Comparison of ENCODE assay signal across 8 cellular contexts in the genomic region with DNA sequence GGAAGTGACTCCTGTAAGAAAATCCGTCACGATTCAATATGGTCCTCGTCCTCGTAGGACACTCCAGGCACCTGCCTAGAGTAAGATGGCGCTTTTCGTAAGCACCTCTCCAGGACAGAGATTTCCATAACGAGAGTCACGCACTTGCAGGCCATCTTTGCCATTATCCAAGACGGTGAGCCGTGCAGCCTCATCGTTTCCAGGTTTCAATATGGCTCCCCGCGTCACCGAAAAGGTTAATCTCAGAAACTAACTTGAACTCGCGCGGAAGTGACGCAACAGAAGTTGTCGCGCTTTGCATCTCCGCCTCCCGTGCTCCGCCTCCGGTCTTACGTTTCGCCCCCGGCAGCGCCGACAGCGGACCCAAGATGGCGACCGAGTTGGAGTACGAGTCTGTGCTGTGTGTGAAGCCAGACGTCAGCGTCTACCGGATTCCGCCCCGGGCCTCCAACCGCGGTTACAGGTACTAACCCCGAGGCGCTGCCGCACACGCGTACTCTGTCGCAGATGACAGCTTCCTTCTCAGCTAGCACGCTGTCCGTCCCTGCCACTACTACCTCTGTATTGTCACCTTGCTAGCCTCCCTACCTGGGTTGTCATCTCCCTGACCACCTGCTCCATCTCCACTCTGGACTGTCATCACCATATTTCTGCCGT.
DNase-seq lines count a peak whose midpoint lies in the region; ATAC-seq lines count a peak whose summit lies in the region.

TSS of gene NECAP1 (plus strand) at position 354 of the 657 bp plus-strand sequence. CDS start at position 369, 15 bp downstream.

- peak within 1 kb of the TSS; percentile 93 for H3K4me3 Mint-ChIP-seq in central memory CD8-positive, alpha-beta T cell

- ATAC-seq in GM19023 (IDR thresholded peaks at IDR 0.05; ENCODE audit: unreplicated experiment) = peak; percentile 94
- peak; percentile 96 for ATAC-seq in HG03280 (IDR thresholded peaks at IDR 0.05; ENCODE audit: unreplicated experiment)
- ATAC-seq in central memory CD8-positive, alpha-beta T cell (replicated peaks; ENCODE audit: extremely low read depth, poor library complexity, severe bottlenecking) = peak; percentile 88

- no peaks in the 10 kb centered on the region for H3K27me3 Mint-ChIP-seq in central memory CD8-positive, alpha-beta T cell

- peaks cover 49% of the 10 kb centered on the region for H3K4me1 Mint-ChIP-seq in central memory CD8-positive, alpha-beta T cell

- peaks cover 19% of the 10 kb centered on the region for H3K36me3 Mint-ChIP-seq in central memory CD8-positive, alpha-beta T cell (ENCODE audit: insufficient read depth)

- peak within 1 kb of the TSS; percentile 99 for H3K27ac Mint-ChIP-seq in central memory CD8-positive, alpha-beta T cell (ENCODE audit: low read depth)

- peak; percentile 94 for DNase-seq in AG08396 (ENCODE audit: low spot score)
- peak; percentile 96 for DNase-seq in NCI-H345 treated with DMSO at 0.1 percent for 48 hours (lab: John Stamatoyannopoulos, UW; ENCODE audit: unreplicated experiment)
- DNase-seq in activated CD4-positive, CD25-positive, alpha-beta regulatory T cell treated with anti-CD3 and anti-CD28 coated beads, Interleukin-2, amount 50 U/mL, for 16 hours (ENCODE audit: low read depth, low spot score) = peak; percentile 95
- DNase-seq in central memory CD8-positive, alpha-beta T cell (ENCODE audit: low spot score in 2 of 2) = peak; percentile 89 to 95
- DNase-seq in iris pigment epithelial cell (ENCODE audit: low read depth) = peak; percentile 98
- peak; percentile 90 to 96 for DNase-seq in stimulated activated CD4-positive, alpha-beta T cell treated with anti-CD3 and anti-CD28 coated beads, Interleukin-12 subunit alpha, Interleukin-12 subunit beta, amount 100 ng/mL, for 24 hours (ENCODE audit: low read depth in 2 of 2)

- no peaks in the 10 kb centered on the region for H3K9me3 Mint-ChIP-seq in central memory CD8-positive, alpha-beta T cell

Comparison
In these comparisons a context has a peak if more than half of its experiments do, and no peak if none do; other contexts are left out.
1. Peak in every context shown above with its lines: DNase-seq and ATAC-seq.